Comparison of ENCODE assay signal across 26 cellular contexts in the genomic region with DNA sequence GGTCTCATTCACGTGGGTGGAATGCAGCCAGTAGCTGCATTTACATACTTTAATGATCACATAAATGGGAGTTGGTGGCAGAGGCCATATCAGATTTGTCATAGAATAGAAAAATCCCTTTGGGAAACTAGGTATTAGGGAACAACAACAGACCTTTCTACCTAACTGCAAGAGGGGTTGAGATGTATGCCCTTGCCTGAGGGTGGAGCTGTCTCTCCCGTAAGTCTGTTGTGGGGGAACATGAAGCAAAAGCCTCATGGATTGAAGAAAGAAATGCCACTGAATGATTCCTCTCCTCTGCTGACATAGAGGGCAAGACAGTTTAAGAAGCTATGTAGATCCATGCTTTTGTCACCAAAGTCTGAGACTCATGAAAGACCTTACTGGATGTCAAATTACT.
A peak's percentile ranks its signal among the peaks of the same experiment; 100 is the strongest.
DNase-seq lines count a peak whose midpoint lies in the region; ATAC-seq and TF ChIP-seq lines count a peak whose summit lies in the region.
"Had no signal": no experiment of that assay in that cellular context is flagged by ENCODE, and none has a peak within 500 bp of the region (broad histone marks: within the 10 kb centered on the region; RNA-seq: fewer than 3 reads in every experiment).

No MANE protein-coding gene starts in this region.

- peaks cover 42 to 55% of the 10 kb centered on the region in 2 experiments for H3K4me1 Mint-ChIP-seq in H9

- no peaks in the 10 kb centered on the region for H3K36me3 ChIP-seq in neural cell (ENCODE audit: insufficient read depth, low read length)
- H3K36me3 ChIP-seq: BLaER1 had no signal

- peaks cover 2% of the 10 kb centered on the region for H3F3A ChIP-seq in neural cell (ENCODE audit: insufficient read depth, low read length, poor library complexity, severe bottlenecking)

- H3K18ac ChIP-seq in H9 (ENCODE audit: insufficient read length, low read depth, low read length) = no peak overlapping the region

- no peak overlapping the region for H3T11ph ChIP-seq in H9 (ENCODE audit: low read length)

- no peak for ATAC-seq in HG02973 (IDR thresholded peaks at IDR 0.05; ENCODE audit: unreplicated experiment)
- ATAC-seq: HepG2, K562 had no signal

- no peak overlapping the region for H3K56ac ChIP-seq in H9 (ENCODE audit: insufficient read length, low read depth, low read length)

- peaks cover 4 to 5% of the 10 kb centered on the region in 2 experiments for H3K9me3 Mint-ChIP-seq in H9

- no peak overlapping the region for H4K91ac ChIP-seq in H9 (ENCODE audit: insufficient read length, low read depth, low read length)

- H2BK15ac ChIP-seq in H9 (ENCODE audit: low read depth, low read length) = no peak overlapping the region

- H3K4me3 ChIP-seq in neural cell (ENCODE audit: low read length) = no peak overlapping the region
- H3K4me3 ChIP-seq: BLaER1, K562, PC-9, SK-N-MC had no signal

- H4K5ac ChIP-seq in H9 (ENCODE audit: insufficient read length, low read depth, low read length) = no peak overlapping the region

- DNase-seq in GM13977 (ENCODE audit: low spot score) = peak; percentile 1
- no peak for DNase-seq in H9
- DNase-seq in SK-MEL-5 (ENCODE audit: low read depth, low spot score) = peak; percentile 4
- DNase-seq in NCI-H2029 treated with DMSO at 0.1 percent for 48 hours (lab: John Stamatoyannopoulos, UW) = no peak
- DNase-seq in LoVo (ENCODE audit: low spot score) = no peak
- DNase-seq: ACHN; Caco-2; CD4-positive, alpha-beta T cell; NCI-H1105; NCI-H1694 treated with DMSO at 0.1 percent for 48 hours; NCI-H2107; NCI-H2227 treated with DMSO at 0.1 percent for 48 hours; NCI-H510A; NCI-H82; PC-9; RPMI8226; SHP77; SW 1271; T-helper 2 cell had no signal

- H3K36me3 Mint-ChIP-seq in H9 (ENCODE audit: insufficient read depth in 1 of 3, low read depth in 3 of 3) = peaks cover 0 to 5% (median 0%) of the 10 kb centered on the region in 3 experiments; a peak in 2 of 7 replicates

- H4K20me1 ChIP-seq in H9 (ENCODE audit: control insufficient read depth, insufficient read depth, insufficient read length) (no peaks in the 10 kb centered on the region), neural cell (ENCODE audit: insufficient read depth) (no peaks in the 10 kb centered on the region)
- H4K20me1 ChIP-seq: BLaER1 had no signal

- H4K8ac ChIP-seq in H9 (replicated peaks; ENCODE audit: insufficient read length, low read depth, low read length) = no peak overlapping the region

- no peak overlapping the region for H2AK5ac ChIP-seq in H9 (ENCODE audit: insufficient read length, low read length)

- TF ChIP-seq CTCF in GM13977 (IDR thresholded peaks at IDR 0.05; ENCODE audit: extremely low read depth, insufficient read depth, missing control alignments) (no peak), H9 (conservative IDR thresholded peaks at IDR 0.05) (peak; percentile 55), neural cell (IDR thresholded peaks at IDR 0.05; ENCODE audit: poor library complexity, severe bottlenecking) (no peak)

- no peak for TF ChIP-seq RAD21 in neural cell (conservative IDR thresholded peaks at IDR 0.05)

- H3K9me3 ChIP-seq in H9 (ENCODE audit: control insufficient read depth, low read depth, low read length) = no peaks in the 10 kb centered on the region
- peaks cover under 1% of the 10 kb centered on the region for H3K9me3 ChIP-seq in neural cell (ENCODE audit: low read length)
- H3K9me3 ChIP-seq: Caco-2 had no signal

- H3K79me2 ChIP-seq in H9 (ENCODE audit: insufficient read depth, low read length) = no peaks in the 10 kb centered on the region
- no peaks in the 10 kb centered on the region for H3K79me2 ChIP-seq in neural cell (replicated peaks; ENCODE audit: insufficient read depth, low read length)

- H3K27me3 Mint-ChIP-seq in H9 (ENCODE audit: low read depth) = peaks cover 7% of the 10 kb centered on the region

- H3K4me3 Mint-ChIP-seq in H9 = no peak overlapping the region
- H3K4me3 Mint-ChIP-seq: CD4-positive, alpha-beta T cell had no signal

- no peak overlapping the region for H3K4ac ChIP-seq in H9 (ENCODE audit: low read depth, low read length)

- no peak overlapping the region for H2BK12ac ChIP-seq in H9 (ENCODE audit: insufficient read length, low read depth, low read length)

- no peak overlapping the region for H2BK120ac ChIP-seq in H9 (ENCODE audit: low read depth, low read length, poor library complexity, severe bottlenecking)

- TF ChIP-seq EP300 in neural cell (conservative IDR thresholded peaks at IDR 0.05; ENCODE audit: poor library complexity, severe bottlenecking) = no peak

- no peak overlapping the region for H3K14ac ChIP-seq in H9 (ENCODE audit: insufficient read depth, low read length)

- no peak overlapping the region for H2BK20ac ChIP-seq in H9 (ENCODE audit: low read depth, low read length, poor library complexity, severe bottlenecking)

- no CpG with 5 or more reads among the region's 2 CpGs for WGBS in H9 (ENCODE audit: extremely low coverage, insufficient read length, low lambda C conversion rate)

- no peaks in the 10 kb centered on the region for H3K23me2 ChIP-seq in H9 (ENCODE audit: insufficient read length, low read depth, low read length, poor library complexity, severe bottlenecking)

- H3K4me1 ChIP-seq in H9 (ENCODE audit: insufficient read depth, low read length) = peaks cover 8% of the 10 kb centered on the region
- H3K4me1 ChIP-seq: BLaER1, Caco-2 had no signal

- H2BK5ac ChIP-seq in H9 (ENCODE audit: insufficient read length, low read length) = no peak overlapping the region

- H2AFZ ChIP-seq in H9 (ENCODE audit: low read length) (no peak overlapping the region), neural cell (ENCODE audit: low read depth, low read length) (no peak overlapping the region)
- H2AFZ ChIP-seq: PC-9 had no signal

- H3K4me2 ChIP-seq in H9 (ENCODE audit: insufficient read depth, insufficient read length, low read length) = no peak overlapping the region
- no peak overlapping the region for H3K4me2 ChIP-seq in neural cell (ENCODE audit: low read length)
- H3K4me2 ChIP-seq: BLaER1, PC-9 had no signal

- in situ Hi-C loops in GM13977 (cut with MboI; ENCODE audit: low pct_unique_long_range_greater_than_20kb, low sequenced_read_pairs, unreplicated experiment) = no loop called here
- in situ Hi-C loops in SK-MEL-5 (cut with HindIII; ENCODE audit: low pct_unique_long_range_greater_than_20kb, low sequenced_read_pairs) = no loop called here

- H3K27ac Mint-ChIP-seq in H9 = no peak overlapping the region; a peak in 2 of 7 replicates
- H3K27ac Mint-ChIP-seq: CD4-positive, alpha-beta T cell had no signal

- H3K9ac ChIP-seq in H9 (ENCODE audit: extremely low read depth, insufficient read length, low read length) (no peak overlapping the region), neural cell (ENCODE audit: low read length) (no peak overlapping the region)
- H3K9ac ChIP-seq: BLaER1 had no signal

- H3K79me1 ChIP-seq in H9 (ENCODE audit: insufficient read depth, low read depth, low read length, poor library complexity, severe bottlenecking) = no peaks in the 10 kb centered on the region

- no peak overlapping the region for H3K23ac ChIP-seq in H9 (ENCODE audit: insufficient read length, low read depth, low read length)

- H3K27ac ChIP-seq in H9 (ENCODE audit: insufficient read length, low read depth, low read length) = no peak overlapping the region
- H3K27ac ChIP-seq in neural cell (ENCODE audit: low read length) = peak overlapping the region; percentile 89
- H3K27ac ChIP-seq: BLaER1, HL-60, PC-9, SK-N-MC had no signal

- no peaks in the 10 kb centered on the region for H3K9me2 ChIP-seq in neural cell (ENCODE audit: insufficient read depth, low read length)

- H3K27me3 ChIP-seq in H9 (ENCODE audit: insufficient read depth, low read length) (no peaks in the 10 kb centered on the region), neural cell (ENCODE audit: insufficient read depth, low read depth, low read length) (no peaks in the 10 kb centered on the region)
- H3K27me3 ChIP-seq: BLaER1 had no signal

TF ChIP-seq in neural cell, 6 proteins besides CTCF, POLR2A, EP300 and RAD21:
- TF ChIP-seq EZH2 (IDR thresholded peaks at IDR 0.05; ENCODE audit: borderline replicate concordance, insufficient read depth, low read length, poor library complexity, severe bottlenecking) = no peak
- TF ChIP-seq POLR2AphosphoS5 (IDR thresholded peaks at IDR 0.05) = no peak
- TF ChIP-seq SMC3 (conservative IDR thresholded peaks at IDR 0.05; ENCODE audit: poor library complexity) = no peak
- TF ChIP-seq TAF1 (IDR thresholded peaks at IDR 0.05; ENCODE audit: low read depth) = no peak
- TF ChIP-seq MXI1 (conservative IDR thresholded peaks at IDR 0.05; ENCODE audit: poor library complexity, severe bottlenecking) = no peak
- TF ChIP-seq, protein P1, sequence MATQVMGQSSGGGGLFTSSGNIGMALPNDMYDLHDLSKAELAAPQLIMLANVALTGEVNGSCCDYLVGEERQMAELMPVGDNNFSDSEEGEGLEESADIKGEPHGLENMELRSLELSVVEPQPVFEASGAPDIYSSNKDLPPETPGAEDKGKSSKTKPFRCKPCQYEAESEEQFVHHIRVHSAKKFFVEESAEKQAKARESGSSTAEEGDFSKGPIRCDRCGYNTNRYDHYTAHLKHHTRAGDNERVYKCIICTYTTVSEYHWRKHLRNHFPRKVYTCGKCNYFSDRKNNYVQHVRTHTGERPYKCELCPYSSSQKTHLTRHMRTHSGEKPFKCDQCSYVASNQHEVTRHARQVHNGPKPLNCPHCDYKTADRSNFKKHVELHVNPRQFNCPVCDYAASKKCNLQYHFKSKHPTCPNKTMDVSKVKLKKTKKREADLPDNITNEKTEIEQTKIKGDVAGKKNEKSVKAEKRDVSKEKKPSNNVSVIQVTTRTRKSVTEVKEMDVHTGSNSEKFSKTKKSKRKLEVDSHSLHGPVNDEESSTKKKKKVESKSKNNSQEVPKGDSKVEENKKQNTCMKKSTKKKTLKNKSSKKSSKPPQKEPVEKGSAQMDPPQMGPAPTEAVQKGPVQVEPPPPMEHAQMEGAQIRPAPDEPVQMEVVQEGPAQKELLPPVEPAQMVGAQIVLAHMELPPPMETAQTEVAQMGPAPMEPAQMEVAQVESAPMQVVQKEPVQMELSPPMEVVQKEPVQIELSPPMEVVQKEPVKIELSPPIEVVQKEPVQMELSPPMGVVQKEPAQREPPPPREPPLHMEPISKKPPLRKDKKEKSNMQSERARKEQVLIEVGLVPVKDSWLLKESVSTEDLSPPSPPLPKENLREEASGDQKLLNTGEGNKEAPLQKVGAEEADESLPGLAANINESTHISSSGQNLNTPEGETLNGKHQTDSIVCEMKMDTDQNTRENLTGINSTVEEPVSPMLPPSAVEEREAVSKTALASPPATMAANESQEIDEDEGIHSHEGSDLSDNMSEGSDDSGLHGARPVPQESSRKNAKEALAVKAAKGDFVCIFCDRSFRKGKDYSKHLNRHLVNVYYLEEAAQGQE (IDR thresholded peaks at IDR 0.05; ENCODE audit: borderline replicate concordance) = no peak

Comparison
In these comparisons a context has a peak if more than half of its experiments do, and no peak if none do; other contexts are left out.
1. DNase-seq: peak in GM13977 (single experiment) and SK-MEL-5 (single experiment); none in H9 (single experiment), NCI-H2029 treated with DMSO at 0.1 percent for 48 hours (single experiment) and LoVo (single experiment).